13 cellular contexts compared by ENCODE assay signal in genomic region chr10:33460461-33461294, GRCh38.
A peak's percentile ranks its signal among the peaks of the same experiment; 100 is the strongest.
DNase-seq lines count a peak whose midpoint lies in the region; ATAC-seq and TF ChIP-seq lines count a peak whose summit lies in the region.
"Had no signal": no experiment of that assay in that cellular context is flagged by ENCODE, and none has a peak within 500 bp of the region (broad histone marks: within the 10 kb centered on the region; RNA-seq: fewer than 3 reads in every experiment).

No MANE protein-coding gene starts in this region.

- no peaks in the 10 kb centered on the region for H3K27me3 ChIP-seq in ascending aorta
- no peaks in the 10 kb centered on the region for H3K27me3 ChIP-seq in left ventricle myocardium inferior (ENCODE audit: low read depth)
- H3K27me3 ChIP-seq: tibial nerve had no signal

- TF ChIP-seq CTCF in ascending aorta (IDR thresholded peaks at IDR 0.05) (no peak), left ventricle myocardium inferior (IDR thresholded peaks at IDR 0.05; ENCODE audit: borderline replicate concordance) (no peak)

- H3K36me3 ChIP-seq in ascending aorta (no peaks in the 10 kb centered on the region), left ventricle myocardium inferior (no peaks in the 10 kb centered on the region)
- H3K36me3 ChIP-seq: tibial nerve had no signal

- intact Hi-C loops in ascending aorta (cut with DNase I) (no loop called here), left ventricle myocardium inferior (cut with micrococcal nuclease) (no loop called here), sciatic nerve (cut with DNase I) (no loop called here)

- H3K4me3 ChIP-seq in ascending aorta (no peak overlapping the region), left ventricle myocardium inferior (no peak overlapping the region)
- H3K4me3 ChIP-seq: tibial nerve had no signal

- DNase-seq in EH (ENCODE audit: low read depth): peak; percentile 89
- peak in 1 of 2 donors; percentile 86 for DNase-seq in ascending aorta (ENCODE audit: low spot score in 2 of 2)
- peak; percentile 67 for DNase-seq in left ventricle myocardium inferior
- DNase-seq in sciatic nerve (ENCODE audit: low spot score): no peak
- no peak for DNase-seq in DMS114 treated with DMSO at 0.1 percent for 48 hours (lab: John Stamatoyannopoulos, UW; ENCODE audit: unreplicated experiment)
- no peak for DNase-seq in NCI-H187 (lab: John Stamatoyannopoulos, UW)
- DNase-seq in COLO829 (ENCODE audit: low spot score): no peak
- DNase-seq: NCI-H1436 treated with DMSO at 0.1 percent for 48 hours; nephron progenitor cell; stimulated activated CD4-positive, alpha-beta T cell treated with anti-CD3 and anti-CD28 coated beads, Interleukin-4, amount 100 ng/mL, for 4 hours; T-helper 9 cell had no signal

- ATAC-seq in sciatic nerve (peak; percentile 76), GM21786 (IDR thresholded peaks at IDR 0.05; ENCODE audit: unreplicated experiment) (no peak)

- H3K4me1 ChIP-seq in ascending aorta: peaks cover 4 to 22% of the 10 kb centered on the region in 2 donors
- peaks cover 24% of the 10 kb centered on the region for H3K4me1 ChIP-seq in left ventricle myocardium inferior
- H3K4me1 ChIP-seq: tibial nerve had no signal

- no peaks in the 10 kb centered on the region for H3K9me3 ChIP-seq in ascending aorta
- H3K9me3 ChIP-seq in left ventricle myocardium inferior (replicated peaks): no peaks in the 10 kb centered on the region
- H3K9me3 ChIP-seq: tibial nerve had no signal

- H3K27ac ChIP-seq in ascending aorta: peak overlapping the region; percentile 68 to 72
- H3K27ac ChIP-seq in left ventricle myocardium inferior (replicated peaks): peak overlapping the region; percentile 71
- H3K27ac ChIP-seq: tibial nerve had no signal

Comparison
In these comparisons a context has a peak if more than half of its experiments do, and no peak if none do; other contexts are left out.
1. DNase-seq: peak in EH (single experiment) and left ventricle myocardium inferior (single experiment); none in sciatic nerve (single experiment), DMS114 treated with DMSO at 0.1 percent for 48 hours (single experiment), NCI-H187 (0 of 2) and COLO829 (single experiment).